ENCODE assay signal across 20 cellular contexts in the genomic region with DNA sequence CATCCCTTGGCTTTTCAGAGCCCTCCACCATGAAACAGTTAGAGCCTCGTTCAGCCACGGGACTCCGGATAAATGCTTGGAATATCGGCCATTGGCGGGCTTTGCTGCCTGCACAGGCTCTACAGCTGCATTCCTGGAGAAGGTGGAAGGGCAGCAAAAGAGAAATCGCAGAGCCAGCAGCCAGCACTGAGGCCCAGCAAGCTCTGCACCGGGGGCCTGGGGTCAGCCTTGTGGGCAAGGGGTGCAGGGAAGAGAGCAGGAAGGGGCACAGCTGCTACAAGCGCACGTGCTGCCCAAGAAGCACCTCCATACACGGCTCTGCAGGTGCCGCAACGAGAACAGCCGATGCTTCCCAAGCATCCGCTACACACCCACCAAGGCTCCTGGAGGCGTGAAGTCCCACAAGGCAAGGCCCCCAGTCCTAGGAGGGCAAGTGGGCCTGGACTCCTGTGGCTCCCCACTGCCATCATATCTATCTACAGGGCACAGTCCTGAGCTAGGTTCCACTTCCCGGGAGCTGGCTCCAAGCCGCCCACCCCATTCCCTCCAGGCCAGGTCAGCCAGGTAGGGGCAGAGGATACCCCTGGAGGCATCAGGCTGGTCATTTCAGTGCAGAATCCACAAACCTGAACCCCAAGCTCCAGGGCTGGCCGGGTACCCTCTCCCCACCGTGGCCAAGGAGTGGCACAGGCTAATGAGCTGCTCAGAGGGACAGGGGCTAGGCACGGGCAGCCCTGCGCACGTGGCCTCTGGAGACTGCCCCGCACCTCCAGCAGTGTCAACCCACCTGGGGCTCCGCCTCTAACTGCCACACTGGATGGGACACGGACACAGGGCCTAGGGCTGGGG. TPM values are rescaled to one million over a fixed set of nuclear protein-coding genes. Genes with fewer than 3 reads are reported as not detected.
DNase-seq lines count a peak whose midpoint lies in the region; ATAC-seq and TF ChIP-seq lines count a peak whose summit lies in the region.
"Had no signal": no experiment of that assay in that cellular context is flagged by ENCODE, and none has a peak within 500 bp of the region (broad histone marks: within the 10 kb centered on the region; RNA-seq: fewer than 3 reads in every experiment).

No MANE protein-coding gene starts in this region.

- H3K9me3 Mint-ChIP-seq in chondrocyte (ENCODE audit: low read depth): no peaks in the 10 kb centered on the region
- H3K9me3 Mint-ChIP-seq: activated B cell treated with CpG ODN at 0.5 μM for 24 hours had no signal

- ATAC-seq in mucosa of descending colon (no peak), GM21423 (IDR thresholded peaks at IDR 0.05; ENCODE audit: unreplicated experiment) (no peak)

- no peak overlapping the region for H3K4me3 Mint-ChIP-seq in chondrocyte (ENCODE audit: unreplicated experiment)
- H3K4me3 Mint-ChIP-seq: activated B cell treated with CpG ODN at 0.5 μM for 24 hours had no signal

- no peaks in the 10 kb centered on the region for H3K27me3 Mint-ChIP-seq in chondrocyte (ENCODE audit: low read depth)
- H3K27me3 Mint-ChIP-seq: activated B cell treated with CpG ODN at 0.5 μM for 24 hours had no signal

- intact Hi-C loops in left ventricle myocardium inferior (cut with micrococcal nuclease): no loop called here
- intact Hi-C loops in cardiac septum (cut with DNase I): no loop called here
- intact Hi-C loops in mucosa of descending colon (cut with DNase I, micrococcal nuclease): no loop called here
- intact Hi-C loops in thyroid gland (cut with DNase I): no loop called here

- H3K27ac ChIP-seq in left ventricle myocardium inferior (replicated peaks) (no peak overlapping the region), thyroid gland (no peak overlapping the region)
- H3K27ac ChIP-seq: breast epithelium, left lung had no signal

- no peak overlapping the region for H3K4me3 ChIP-seq in left ventricle myocardium inferior
- no peak overlapping the region for H3K4me3 ChIP-seq in mucosa of descending colon
- H3K4me3 ChIP-seq in thyroid gland (replicated peaks in 1 of 3): no peak overlapping the region
- H3K4me3 ChIP-seq: breast epithelium, left lung had no signal

- no peak overlapping the region for H3K27ac Mint-ChIP-seq in chondrocyte (ENCODE audit: unreplicated experiment)
- H3K27ac Mint-ChIP-seq: activated B cell treated with CpG ODN at 0.5 μM for 24 hours had no signal

- H3K36me3 ChIP-seq in left ventricle myocardium inferior (peaks cover 6% of the 10 kb centered on the region), mucosa of descending colon (ENCODE audit: low read depth) (no peaks in the 10 kb centered on the region), thyroid gland (no peaks in the 10 kb centered on the region)
- H3K36me3 ChIP-seq: breast epithelium, left lung had no signal

- TF ChIP-seq CTCF in left ventricle myocardium inferior (IDR thresholded peaks at IDR 0.05; ENCODE audit: borderline replicate concordance) (no peak), chondrocyte (IDR thresholded peaks at IDR 0.05) (no peak), mucosa of descending colon (IDR thresholded peaks at IDR 0.05) (no peak), thyroid gland (IDR thresholded peaks at IDR 0.05) (no peak)

- peak; percentile 13 for DNase-seq in left ventricle myocardium inferior
- no peak for DNase-seq in cardiac septum (ENCODE audit: low spot score)
- peak; percentile 84 for DNase-seq in chondrocyte (ENCODE audit: low spot score)
- DNase-seq in mucosa of descending colon: peak in 2 of 3 donors; percentile 25 to 33
- DNase-seq in thyroid gland: peak; percentile 0 to 2
- no peak for DNase-seq in kidney glomerular epithelial cell (lab: John Stamatoyannopoulos, UW)
- DNase-seq in SHP77 (lab: John Stamatoyannopoulos, UW): no peak
- DNase-seq: activated B cell treated with CpG ODN at 0.5 μM for 24 hours; activated CD4-positive, alpha-beta T cell treated with anti-CD3 and anti-CD28 coated beads, Interleukin-2, amount 50 U/mL, for 48 hours; activated CD8-positive, alpha-beta memory T cell treated with anti-CD3 and anti-CD28 coated beads, Interleukin-2, amount 50 U/mL, for 48 hours; COR-L47; cortex of kidney; DMS79 treated with DMSO at 0.1 percent for 48 hours; NCI-H1105 treated with DMSO at 0.1 percent for 48 hours; NCI-H2081; retina; T1000 had no signal

- H3K27me3 ChIP-seq in left ventricle myocardium inferior (ENCODE audit: low read depth) (no peaks in the 10 kb centered on the region), thyroid gland (no peaks in the 10 kb centered on the region)
- H3K27me3 ChIP-seq: breast epithelium, left lung had no signal

- no peak for TF ChIP-seq POLR2A in thyroid gland (IDR thresholded peaks at IDR 0.05)

- peaks cover 61% of the 10 kb centered on the region for H3K4me1 ChIP-seq in left ventricle myocardium inferior
- peaks cover 36% of the 10 kb centered on the region for H3K4me1 ChIP-seq in mucosa of descending colon (ENCODE audit: low read depth)
- peaks cover 5 to 28% of the 10 kb centered on the region in 2 donors for H3K4me1 ChIP-seq in thyroid gland

- H3K36me3 Mint-ChIP-seq in chondrocyte (ENCODE audit: low read depth): no peaks in the 10 kb centered on the region

- peaks cover 24% of the 10 kb centered on the region for H3K4me1 Mint-ChIP-seq in chondrocyte (ENCODE audit: low read depth)

- 93 to 94% methylated on average over 9 to 22 of the region's 25 CpGs for WGBS in thyroid gland, 2 donors

- H3K9me3 ChIP-seq in left ventricle myocardium inferior (replicated peaks): no peaks in the 10 kb centered on the region
- H3K9me3 ChIP-seq in mucosa of descending colon: no peaks in the 10 kb centered on the region
- H3K9me3 ChIP-seq in thyroid gland: no peaks in the 10 kb centered on the region
- H3K9me3 ChIP-seq: breast epithelium, left lung had no signal

RNA-seq across cellular contexts. Expression of a gene that starts 40.2 kb away (rescaled TPM):
- 32.2 TPM for total RNA-seq in left ventricle myocardium inferior
- total RNA-seq in cardiac septum: 31.2 TPM
- total RNA-seq in chondrocyte: 57.3 to 62.3 TPM (median 62.3 TPM) in 3 replicates
- total RNA-seq in mucosa of descending colon: 10 to 100 TPM; 47.4 to 68.4 (median 64.5) TPM
- 10 to 100 TPM; 14.4 to 36.9 (median 24.4) TPM for total RNA-seq in thyroid gland

RNA-seq across cellular contexts. Expression of a gene that starts 40.7 kb away (rescaled TPM):
- total RNA-seq in left ventricle myocardium inferior: 101 TPM
- total RNA-seq in cardiac septum: 135 TPM
- total RNA-seq in chondrocyte: 54.2 to 55.1 TPM (median 54.5 TPM) in 3 replicates
- total RNA-seq in mucosa of descending colon: 100 to 1,000 TPM in 1 of 3 donors, 10 to 100 TPM in 2; 61.6 to 119 (median 61.6) TPM
- total RNA-seq in thyroid gland: 100 to 1,000 TPM; 119 to 141 (median 130) TPM

Comparison
In these comparisons a context has a peak if more than half of its experiments do, and no peak if none do; other contexts are left out.
1. DNase-seq: peak in left ventricle myocardium inferior (single experiment), chondrocyte (single experiment), mucosa of descending colon (2 of 3) and thyroid gland (2 of 2); none in cardiac septum (single experiment), kidney glomerular epithelial cell (single experiment) and SHP77 (0 of 2).